22 cellular contexts compared by ENCODE assay signal in the genomic region with DNA sequence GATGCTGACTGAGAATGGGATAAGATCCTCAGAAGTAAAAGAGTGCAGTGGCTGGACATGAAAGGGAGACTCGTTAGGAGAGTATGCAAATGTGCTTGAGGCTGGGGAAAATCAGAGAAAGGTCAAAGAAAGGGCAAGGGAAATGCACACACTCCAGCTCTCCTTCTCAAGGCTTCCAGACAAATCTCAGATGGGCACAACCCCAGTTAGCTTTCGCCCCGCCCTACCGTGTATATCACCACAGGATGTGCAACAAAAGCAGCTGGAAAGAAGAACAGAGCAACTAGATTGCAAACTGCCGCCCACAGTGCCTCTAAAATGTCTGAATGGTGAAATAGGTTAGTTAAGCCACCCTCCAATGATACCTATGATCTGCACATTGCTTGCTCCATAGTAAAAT.
DNase-seq lines count a peak whose midpoint lies in the region; ATAC-seq and TF ChIP-seq lines count a peak whose summit lies in the region.
"Had no signal": no experiment of that assay in that cellular context is flagged by ENCODE, and none has a peak within 500 bp of the region (broad histone marks: within the 10 kb centered on the region; RNA-seq: fewer than 3 reads in every experiment).

No MANE protein-coding gene starts in this region.

- H3K27me3 ChIP-seq in naive thymus-derived CD4-positive, alpha-beta T cell (ENCODE audit: control insufficient read depth in 2 of 2, insufficient read depth in 2 of 2, low read length in 2 of 2): no peaks in the 10 kb centered on the region
- no peaks in the 10 kb centered on the region for H3K27me3 ChIP-seq in SJCRH30
- H3K27me3 ChIP-seq: cardiac muscle cell had no signal

- POLR2A ChIA-PET in activated CD4-positive, alpha-beta T cell treated with anti-CD3 and anti-CD28 coated beads for 36 hours (lab: Charles Lee): no interaction called here
- POLR2A ChIA-PET in activated CD4-positive, alpha-beta T cell treated with anti-CD3 and anti-CD28 coated beads, Interleukin-2, amount 10 ng/mL, durations not matched to agents 7 days and 5 days (lab: Charles Lee): no interaction called here
- POLR2A ChIA-PET in naive thymus-derived CD4-positive, alpha-beta T cell (lab: Charles Lee): no interaction called here

- H3K36me3 ChIP-seq in naive thymus-derived CD4-positive, alpha-beta T cell (ENCODE audit: control insufficient read depth in 2 of 3, insufficient read depth in 3 of 3, low read length in 3 of 3): no peaks in the 10 kb centered on the region
- no peaks in the 10 kb centered on the region for H3K36me3 ChIP-seq in SJCRH30
- H3K36me3 ChIP-seq: cardiac muscle cell had no signal

- no peaks in the 10 kb centered on the region for H3K9me3 ChIP-seq in naive thymus-derived CD4-positive, alpha-beta T cell (ENCODE audit: control insufficient read depth in 2 of 3, low read length in 3 of 3)
- H3K9me3 ChIP-seq in SJCRH30 (replicated peaks): 0 out of 2 replicates have a peak, but pooled peaks cover 4% of the 10 kb centered on the region

- no peak for ATAC-seq in activated CD4-positive, alpha-beta T cell treated with anti-CD3 and anti-CD28 coated beads for 36 hours
- no peak for ATAC-seq in naive thymus-derived CD4-positive, alpha-beta T cell
- ATAC-seq: A549 had no signal

- no peak overlapping the region for H3K27ac Mint-ChIP-seq in activated CD4-positive, alpha-beta T cell treated with anti-CD3 and anti-CD28 coated beads for 36 hours
- H3K27ac Mint-ChIP-seq in activated CD4-positive, alpha-beta T cell treated with anti-CD3 and anti-CD28 coated beads, Interleukin-2, amount 10 ng/mL, durations not matched to agents 7 days and 5 days: no peak overlapping the region
- H3K27ac Mint-ChIP-seq in naive thymus-derived CD4-positive, alpha-beta T cell: peak overlapping the region in 6 of 9 donors; percentile 7 to 68 (median 36)

- no peaks in the 10 kb centered on the region for H3K9me3 Mint-ChIP-seq in activated CD4-positive, alpha-beta T cell treated with anti-CD3 and anti-CD28 coated beads for 36 hours (ENCODE audit: low read depth)
- H3K9me3 Mint-ChIP-seq in activated CD4-positive, alpha-beta T cell treated with anti-CD3 and anti-CD28 coated beads, Interleukin-2, amount 10 ng/mL, durations not matched to agents 7 days and 5 days: no peaks in the 10 kb centered on the region
- H3K9me3 Mint-ChIP-seq in naive thymus-derived CD4-positive, alpha-beta T cell: peaks cover 0 to 7% (median 0%) of the 10 kb centered on the region in 11 donors

- no peak for TF ChIP-seq CTCF in GM12864 (IDR thresholded peaks at IDR 0.05; ENCODE audit: low read depth, low read length, missing control alignments)

- H3K4me1 ChIP-seq in naive thymus-derived CD4-positive, alpha-beta T cell (ENCODE audit: control insufficient read depth in 2 of 2, insufficient read depth in 2 of 2, low read length in 2 of 2): peaks cover 0 to 6% of the 10 kb centered on the region in 2 donors
- no peaks in the 10 kb centered on the region for H3K4me1 ChIP-seq in SJCRH30
- H3K4me1 ChIP-seq: A549 had no signal

- intact Hi-C loops in activated CD4-positive, alpha-beta T cell treated with anti-CD3 and anti-CD28 coated beads for 36 hours (cut with DNase I, micrococcal nuclease): no loop called here
- intact Hi-C loops in naive thymus-derived CD4-positive, alpha-beta T cell (cut with micrococcal nuclease): no loop called here

- CTCF ChIA-PET in activated CD4-positive, alpha-beta T cell treated with anti-CD3 and anti-CD28 coated beads for 36 hours (lab: Charles Lee): interaction anchor here (0.5 to 2.0 kb wide), 2 partner anchors 19 to 115 kb away, joined by 3 to 8 read pairs; no protein-coding TSS in a partner anchor
- CTCF ChIA-PET in activated CD4-positive, alpha-beta T cell treated with anti-CD3 and anti-CD28 coated beads, Interleukin-2, amount 10 ng/mL, durations not matched to agents 7 days and 5 days (lab: Charles Lee): no interaction called here
- CTCF ChIA-PET in naive thymus-derived CD4-positive, alpha-beta T cell (lab: Charles Lee): no interaction called here

- H3K27ac ChIP-seq in naive thymus-derived CD4-positive, alpha-beta T cell (ENCODE audit: low read depth, low read length): no peak overlapping the region
- no peak overlapping the region for H3K27ac ChIP-seq in SJCRH30
- H3K27ac ChIP-seq: A549, cardiac muscle cell, GM23248, HL-60, SK-N-MC had no signal

- H3K4me3 ChIP-seq in GM12864 (ENCODE audit: low read depth, low read length) (no peak overlapping the region), SJCRH30 (no peak overlapping the region)
- H3K4me3 ChIP-seq in naive thymus-derived CD4-positive, alpha-beta T cell (ENCODE audit: low read length): no peak overlapping the region
- H3K4me3 ChIP-seq: A549, cardiac muscle cell, GM23248, SK-N-MC had no signal

- no peaks in the 10 kb centered on the region for H3K27me3 Mint-ChIP-seq in activated CD4-positive, alpha-beta T cell treated with anti-CD3 and anti-CD28 coated beads for 36 hours
- H3K27me3 Mint-ChIP-seq in activated CD4-positive, alpha-beta T cell treated with anti-CD3 and anti-CD28 coated beads, Interleukin-2, amount 10 ng/mL, durations not matched to agents 7 days and 5 days: no peaks in the 10 kb centered on the region
- H3K27me3 Mint-ChIP-seq in naive thymus-derived CD4-positive, alpha-beta T cell: no peaks in the 10 kb centered on the region

- H3K4me1 Mint-ChIP-seq in activated CD4-positive, alpha-beta T cell treated with anti-CD3 and anti-CD28 coated beads for 36 hours: peaks cover 11% of the 10 kb centered on the region
- peaks cover 11% of the 10 kb centered on the region for H3K4me1 Mint-ChIP-seq in activated CD4-positive, alpha-beta T cell treated with anti-CD3 and anti-CD28 coated beads, Interleukin-2, amount 10 ng/mL, durations not matched to agents 7 days and 5 days
- H3K4me1 Mint-ChIP-seq in naive thymus-derived CD4-positive, alpha-beta T cell: peaks cover 10 to 26% (median 20%) of the 10 kb centered on the region in 7 donors

- H3K36me3 Mint-ChIP-seq in activated CD4-positive, alpha-beta T cell treated with anti-CD3 and anti-CD28 coated beads for 36 hours (ENCODE audit: low read depth): no peaks in the 10 kb centered on the region
- no peaks in the 10 kb centered on the region for H3K36me3 Mint-ChIP-seq in activated CD4-positive, alpha-beta T cell treated with anti-CD3 and anti-CD28 coated beads, Interleukin-2, amount 10 ng/mL, durations not matched to agents 7 days and 5 days (ENCODE audit: low read depth)
- peaks cover 0 to 60% (median 16%) of the 10 kb centered on the region in 5 donors for H3K36me3 Mint-ChIP-seq in naive thymus-derived CD4-positive, alpha-beta T cell

- DNase-seq in activated CD4-positive, alpha-beta T cell treated with anti-CD3 and anti-CD28 coated beads for 36 hours: peak; percentile 6
- DNase-seq in activated CD4-positive, alpha-beta T cell treated with anti-CD3 and anti-CD28 coated beads, Interleukin-2, amount 10 ng/mL, durations not matched to agents 7 days and 5 days: no peak
- DNase-seq in GM12864 (ENCODE audit: low read depth): peak; percentile 4
- peak; percentile 17 for DNase-seq in SK-N-DZ (ENCODE audit: low spot score)
- peak in 3 of 9 donors; percentile 4 to 12 (median 5) for DNase-seq in naive thymus-derived CD4-positive, alpha-beta T cell
- DNase-seq in AML-193 (lab: John Stamatoyannopoulos, UW): no peak
- no peak for DNase-seq in ecto neural progenitor cell (ENCODE audit: low spot score)
- DNase-seq in SJCRH30: no peak
- DNase-seq: activated CD4-positive, CD25-positive, alpha-beta regulatory T cell; C1 segment of cervical spinal cord; dermis blood vessel endothelial cell; foreskin melanocyte; GM23248; hypothalamus; islet precursor cell; NCI-H146; NCI-H2171 treated with DMSO at 0.1 percent for 48 hours; T-helper 9 cell had no signal

- no peak overlapping the region for H3K4me3 Mint-ChIP-seq in activated CD4-positive, alpha-beta T cell treated with anti-CD3 and anti-CD28 coated beads for 36 hours
- H3K4me3 Mint-ChIP-seq in activated CD4-positive, alpha-beta T cell treated with anti-CD3 and anti-CD28 coated beads, Interleukin-2, amount 10 ng/mL, durations not matched to agents 7 days and 5 days: no peak overlapping the region
- peak overlapping the region in 4 of 10 donors; percentile 8 to 56 (median 31) for H3K4me3 Mint-ChIP-seq in naive thymus-derived CD4-positive, alpha-beta T cell

Comparison
In these comparisons a context has a peak if more than half of its experiments do, and no peak if none do; other contexts are left out.
1. DNase-seq: peak in activated CD4-positive, alpha-beta T cell treated with anti-CD3 and anti-CD28 coated beads for 36 hours (single experiment), GM12864 (single experiment) and SK-N-DZ (single experiment); none in activated CD4-positive, alpha-beta T cell treated with anti-CD3 and anti-CD28 coated beads, Interleukin-2, amount 10 ng/mL, durations not matched to agents 7 days and 5 days (single experiment), AML-193 (0 of 2), ecto neural progenitor cell (single experiment) and SJCRH30 (0 of 2).
2. H3K27ac Mint-ChIP-seq: peak in naive thymus-derived CD4-positive, alpha-beta T cell (6 of 9); none in activated CD4-positive, alpha-beta T cell treated with anti-CD3 and anti-CD28 coated beads for 36 hours (single experiment) and activated CD4-positive, alpha-beta T cell treated with anti-CD3 and anti-CD28 coated beads, Interleukin-2, amount 10 ng/mL, durations not matched to agents 7 days and 5 days (single experiment).